In the genomic region with DNA sequence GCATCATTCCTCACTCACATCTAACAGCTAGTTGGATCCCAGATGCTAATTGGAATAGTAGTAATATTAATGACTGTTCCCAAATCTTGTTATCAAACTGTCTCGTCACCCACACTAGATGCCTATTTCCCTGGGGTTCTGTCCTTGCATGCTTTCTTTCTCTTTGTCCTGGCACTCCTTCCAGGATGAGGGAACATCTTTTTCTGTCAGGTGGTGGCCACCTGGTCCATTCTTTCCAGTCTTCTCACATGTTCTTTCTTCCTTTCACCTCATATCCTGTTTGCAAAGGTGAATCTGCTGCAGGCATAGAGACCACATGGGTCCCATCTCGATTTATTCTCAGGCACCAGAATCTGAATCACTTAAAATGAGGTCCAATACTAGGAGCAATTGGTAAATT, we compare ENCODE assay signal across 28 cellular contexts.
"Had no signal": no experiment of that assay in that cellular context is flagged by ENCODE, and none has a peak within 500 bp of the region (broad histone marks: within the 10 kb centered on the region; RNA-seq: fewer than 3 reads in every experiment).

No MANE protein-coding gene starts in this region.

- H3K27ac Mint-ChIP-seq: activated naive CD4-positive, alpha-beta T cell treated with anti-CD3 and anti-CD28 coated beads for 36 hours; activated naive CD8-positive, alpha-beta T cell treated with anti-CD3 and anti-CD28 coated beads for 36 hours; activated T-helper 1 cell treated with anti-CD3 and anti-CD28 coated beads, Interleukin-12 subunit alpha, Interleukin-12 subunit beta, Interleukin-2, Interleukin-4 antibody, amounts not matched to agents 30 ng/mL and 10 ng/mL and 1 ng/mL, durations not matched to agents 14 hours and 24 hours and 36 hours; mesothelial cell of epicardium; stimulated activated effector memory CD8-positive, alpha-beta T cell treated with anti-CD3 and anti-CD28 coated beads, Interleukin-12 subunit alpha, Interleukin-12 subunit beta, amount 100 ng/mL, for 72 hours; T-cell; T-helper 2 cell treated with Interferon-gamma antibody and Interleukin-4, amounts not matched to agents 5 μg/mL and 100 μg/mL, for 36 hours had no signal

- ATAC-seq: stimulated activated effector memory CD8-positive, alpha-beta T cell treated with anti-CD3 and anti-CD28 coated beads, Interleukin-12 subunit alpha, Interleukin-12 subunit beta, amount 100 ng/mL, for 72 hours; T-cell had no signal

- H3K4me3 Mint-ChIP-seq: activated naive CD4-positive, alpha-beta T cell treated with anti-CD3 and anti-CD28 coated beads for 36 hours; activated naive CD8-positive, alpha-beta T cell treated with anti-CD3 and anti-CD28 coated beads for 36 hours; activated T-helper 1 cell treated with anti-CD3 and anti-CD28 coated beads, Interleukin-12 subunit alpha, Interleukin-12 subunit beta, Interleukin-2, Interleukin-4 antibody, amounts not matched to agents 30 ng/mL and 10 ng/mL and 1 ng/mL, durations not matched to agents 14 hours and 24 hours and 36 hours; mesothelial cell of epicardium; nephron progenitor cell; stimulated activated effector memory CD8-positive, alpha-beta T cell treated with anti-CD3 and anti-CD28 coated beads, Interleukin-12 subunit alpha, Interleukin-12 subunit beta, amount 100 ng/mL, for 72 hours; T-cell; T-helper 2 cell treated with Interferon-gamma antibody and Interleukin-4, amounts not matched to agents 5 μg/mL and 100 μg/mL, for 36 hours had no signal

- H3K9me3 ChIP-seq: ovary, prostate gland, sigmoid colon, stomach, suprapubic skin, transverse colon had no signal

- H3K4me3 ChIP-seq: ovary, prostate gland, sigmoid colon, stomach, suprapubic skin, transverse colon had no signal

- H3K4me1 Mint-ChIP-seq: activated naive CD8-positive, alpha-beta T cell treated with anti-CD3 and anti-CD28 coated beads for 36 hours; stimulated activated effector memory CD8-positive, alpha-beta T cell treated with anti-CD3 and anti-CD28 coated beads, Interleukin-12 subunit alpha, Interleukin-12 subunit beta, amount 100 ng/mL, for 72 hours; T-cell had no signal

- H3K36me3 Mint-ChIP-seq: activated naive CD8-positive, alpha-beta T cell treated with anti-CD3 and anti-CD28 coated beads for 36 hours; mesothelial cell of epicardium; naive B cell; stimulated activated effector memory CD8-positive, alpha-beta T cell treated with anti-CD3 and anti-CD28 coated beads, Interleukin-12 subunit alpha, Interleukin-12 subunit beta, amount 100 ng/mL, for 72 hours; T-cell had no signal

- H3K4me1 ChIP-seq: prostate gland, sigmoid colon had no signal

- H3K27me3 ChIP-seq: ovary, sigmoid colon, stomach, suprapubic skin, transverse colon had no signal

- H3K36me3 ChIP-seq: brain microvascular endothelial cell, ovary, prostate gland, sigmoid colon, stomach, suprapubic skin, transverse colon had no signal

- H3K9me3 Mint-ChIP-seq: activated naive CD4-positive, alpha-beta T cell treated with anti-CD3 and anti-CD28 coated beads for 36 hours; activated naive CD8-positive, alpha-beta T cell treated with anti-CD3 and anti-CD28 coated beads for 36 hours; activated T-helper 1 cell treated with anti-CD3 and anti-CD28 coated beads, Interleukin-12 subunit alpha, Interleukin-12 subunit beta, Interleukin-2, Interleukin-4 antibody, amounts not matched to agents 30 ng/mL and 10 ng/mL and 1 ng/mL, durations not matched to agents 14 hours and 24 hours and 36 hours; mesothelial cell of epicardium; naive B cell; stimulated activated effector memory CD8-positive, alpha-beta T cell treated with anti-CD3 and anti-CD28 coated beads, Interleukin-12 subunit alpha, Interleukin-12 subunit beta, amount 100 ng/mL, for 72 hours; T-cell; T-helper 2 cell treated with Interferon-gamma antibody and Interleukin-4, amounts not matched to agents 5 μg/mL and 100 μg/mL, for 36 hours had no signal

- DNase-seq: activated CD4-positive, alpha-beta T cell treated with anti-CD3 and anti-CD28 coated beads for 4 hours; activated CD4-positive, alpha-beta T cell treated with anti-CD3 and anti-CD28 coated beads, Interleukin-2, amount 50 U/mL, for 4 hours; activated CD8-positive, alpha-beta memory T cell treated with anti-CD3 and anti-CD28 coated beads for 24 hours; activated effector memory CD4-positive, alpha-beta T cell treated with anti-CD3 and anti-CD28 coated beads, Interleukin-2, amount 50 U/mL, for 16 hours; activated naive CD4-positive, alpha-beta T cell treated with anti-CD3 and anti-CD28 coated beads for 36 hours; activated naive CD8-positive, alpha-beta T cell treated with anti-CD3 and anti-CD28 coated beads for 36 hours; activated T-cell treated with anti-CD3 and anti-CD28 coated beads, Interleukin-2, amount 50 U/mL, for 1 hour; brain microvascular endothelial cell; dermis blood vessel endothelial cell; effector CD8-positive, alpha-beta T cell; islet precursor cell; left colon; nephron progenitor cell; ovary; sigmoid colon; small intestine; stimulated activated CD4-positive, alpha-beta T cell treated with anti-CD3 and anti-CD28 coated beads, Interleukin-4, amount 100 ng/mL, for 24 hours; stomach; transverse colon had no signal

- H3K27me3 Mint-ChIP-seq: activated naive CD8-positive, alpha-beta T cell treated with anti-CD3 and anti-CD28 coated beads for 36 hours; T-cell had no signal

- H3K27ac ChIP-seq: brain microvascular endothelial cell, epithelial cell of prostate, ovary, prostate gland, sigmoid colon, suprapubic skin, transverse colon had no signal
